24 cellular contexts compared by ENCODE assay signal in the genomic region with DNA sequence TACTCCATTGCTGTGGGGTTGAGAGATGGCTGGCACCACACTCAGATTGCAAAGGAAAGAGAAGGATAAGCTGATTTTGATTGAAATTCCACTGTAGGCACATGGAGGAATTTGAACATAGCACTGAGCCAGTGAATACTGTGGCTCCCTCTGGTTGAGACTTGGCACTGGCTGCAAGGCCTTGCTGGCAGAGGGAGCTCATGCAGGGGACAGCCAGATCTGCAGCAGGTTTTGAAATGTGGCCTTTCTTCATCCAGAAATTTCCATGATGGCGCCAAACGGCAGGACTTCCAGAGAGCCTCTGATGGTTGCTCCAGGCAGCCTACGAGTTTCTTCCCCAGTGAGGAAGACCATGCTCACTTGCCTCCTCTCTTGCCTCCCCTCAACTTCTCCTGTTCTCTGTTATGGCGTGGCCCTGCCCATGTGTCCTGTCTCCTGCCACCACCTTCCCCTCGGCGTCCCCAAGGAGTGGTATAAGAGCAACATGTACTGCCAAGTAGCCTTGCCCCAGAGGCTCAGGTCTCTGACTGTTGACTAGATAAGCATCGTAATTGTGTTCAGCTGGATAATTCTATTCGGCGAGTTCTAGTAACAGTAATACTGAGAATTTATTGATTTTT.
DNase-seq lines count a peak whose midpoint lies in the region; ATAC-seq and TF ChIP-seq lines count a peak whose summit lies in the region.
"Had no signal": no experiment of that assay in that cellular context is flagged by ENCODE, and none has a peak within 500 bp of the region (broad histone marks: within the 10 kb centered on the region; RNA-seq: fewer than 3 reads in every experiment).

No MANE protein-coding gene starts in this region.

- no peaks in the 10 kb centered on the region for H3K36me3 ChIP-seq in psoas muscle (ENCODE audit: insufficient read depth in 1 of 2, low read depth in 1 of 2)

- H3K36me3 Mint-ChIP-seq in activated T-helper 1 cell treated with anti-CD3 and anti-CD28 coated beads, Interleukin-12 subunit alpha, Interleukin-12 subunit beta, Interleukin-2, Interleukin-4 antibody, amounts not matched to agents 30 ng/mL and 10 ng/mL and 1 ng/mL, durations not matched to agents 14 hours and 24 hours and 36 hours (ENCODE audit: low read depth) = no peaks in the 10 kb centered on the region
- H3K36me3 Mint-ChIP-seq: IgD-negative memory B cell had no signal

- H3K4me3 ChIP-seq in coronary artery (no peak overlapping the region), psoas muscle (no peak overlapping the region), foreskin fibroblast (ENCODE audit: low read depth in 1 of 2, low read length in 2 of 2) (no peak overlapping the region)
- H3K4me3 ChIP-seq: BLaER1 had no signal

- ATAC-seq in left cardiac atrium (peak; percentile 19 to 76), psoas muscle (peak in 3 of 4 donors; percentile 61 to 93 (median 89))

- peaks cover 2% of the 10 kb centered on the region for H3K27me3 Mint-ChIP-seq in activated T-helper 1 cell treated with anti-CD3 and anti-CD28 coated beads, Interleukin-12 subunit alpha, Interleukin-12 subunit beta, Interleukin-2, Interleukin-4 antibody, amounts not matched to agents 30 ng/mL and 10 ng/mL and 1 ng/mL, durations not matched to agents 14 hours and 24 hours and 36 hours (ENCODE audit: insufficient read depth)
- H3K27me3 Mint-ChIP-seq: CD4-positive, CD25-positive, alpha-beta regulatory T cell; IgD-negative memory B cell had no signal

- TF ChIP-seq CTCF in coronary artery (IDR thresholded peaks at IDR 0.05) (no peak), psoas muscle (IDR thresholded peaks at IDR 0.05) (no peak), foreskin fibroblast (IDR thresholded peaks at IDR 0.05; ENCODE audit: low read depth, low read length) (no peak)

- no peak overlapping the region for H3K4me3 Mint-ChIP-seq in activated T-helper 1 cell treated with anti-CD3 and anti-CD28 coated beads, Interleukin-12 subunit alpha, Interleukin-12 subunit beta, Interleukin-2, Interleukin-4 antibody, amounts not matched to agents 30 ng/mL and 10 ng/mL and 1 ng/mL, durations not matched to agents 14 hours and 24 hours and 36 hours
- H3K4me3 Mint-ChIP-seq: CD4-positive, CD25-positive, alpha-beta regulatory T cell; IgD-negative memory B cell had no signal

- H3K4me1 Mint-ChIP-seq in activated T-helper 1 cell treated with anti-CD3 and anti-CD28 coated beads, Interleukin-12 subunit alpha, Interleukin-12 subunit beta, Interleukin-2, Interleukin-4 antibody, amounts not matched to agents 30 ng/mL and 10 ng/mL and 1 ng/mL, durations not matched to agents 14 hours and 24 hours and 36 hours (ENCODE audit: low read depth) = no peaks in the 10 kb centered on the region

- no peaks in the 10 kb centered on the region for H3K27me3 ChIP-seq in psoas muscle (ENCODE audit: insufficient read depth in 3 of 3, low read length in 2 of 3)
- H3K27me3 ChIP-seq: BLaER1 had no signal

- H3K4me1 ChIP-seq in psoas muscle = no peaks in the 10 kb centered on the region
- H3K4me1 ChIP-seq: BLaER1 had no signal

- H3K9me3 Mint-ChIP-seq in activated T-helper 1 cell treated with anti-CD3 and anti-CD28 coated beads, Interleukin-12 subunit alpha, Interleukin-12 subunit beta, Interleukin-2, Interleukin-4 antibody, amounts not matched to agents 30 ng/mL and 10 ng/mL and 1 ng/mL, durations not matched to agents 14 hours and 24 hours and 36 hours = no peaks in the 10 kb centered on the region
- H3K9me3 Mint-ChIP-seq: CD4-positive, CD25-positive, alpha-beta regulatory T cell; IgD-negative memory B cell had no signal

- H3K27ac Mint-ChIP-seq in activated T-helper 1 cell treated with anti-CD3 and anti-CD28 coated beads, Interleukin-12 subunit alpha, Interleukin-12 subunit beta, Interleukin-2, Interleukin-4 antibody, amounts not matched to agents 30 ng/mL and 10 ng/mL and 1 ng/mL, durations not matched to agents 14 hours and 24 hours and 36 hours = no peak overlapping the region
- H3K27ac Mint-ChIP-seq: CD4-positive, CD25-positive, alpha-beta regulatory T cell had no signal

- H3K27ac ChIP-seq in coronary artery (peak overlapping the region; percentile 21 to 78), psoas muscle (no peak overlapping the region)
- H3K27ac ChIP-seq: BLaER1, KMS-11 had no signal

- no peak for DNase-seq in left cardiac atrium
- DNase-seq in cardiac septum (ENCODE audit: low spot score) = no peak
- peak; percentile 83 for DNase-seq in coronary artery (ENCODE audit: low spot score)
- DNase-seq in psoas muscle = peak; percentile 43 to 67
- DNase-seq in foreskin fibroblast = no peak
- DNase-seq in NCI-H1694 treated with DMSO at 0.1 percent for 48 hours (lab: John Stamatoyannopoulos, UW) = no peak
- no peak for DNase-seq in activated T-helper 1 cell treated with anti-CD3 and anti-CD28 coated beads, Interleukin-12 subunit alpha, Interleukin-12 subunit beta, Interleukin-2, Interleukin-4 antibody, amounts not matched to agents 30 ng/mL and 10 ng/mL and 1 ng/mL, durations not matched to agents 14 hours and 24 hours and 36 hours (ENCODE audit: low spot score)
- DNase-seq: CD4-positive, CD25-positive, alpha-beta regulatory T cell; DMS153; DND-41; HCEC 1CT; MM.1S; NCI-H1048; NCI-H1417; NCI-H1694; NCI-H2081; NCI-H2171; NCI-H226; NCI-H510A; NCI-H69; RPMI8226 had no signal

- 30 to 52% (median 33%) methylated on average over 9 of the region's 9 CpGs for WGBS in psoas muscle, 3 donors

- intact Hi-C loops in left cardiac atrium (cut with DNase I) (no loop called here), cardiac septum (cut with DNase I) (no loop called here), psoas muscle (cut with DNase I) (no loop called here)
- intact Hi-C loops in activated T-helper 1 cell treated with anti-CD3 and anti-CD28 coated beads, Interleukin-12 subunit alpha, Interleukin-12 subunit beta, Interleukin-2, Interleukin-4 antibody, amounts not matched to agents 30 ng/mL and 10 ng/mL and 1 ng/mL, durations not matched to agents 14 hours and 24 hours and 36 hours (cut with micrococcal nuclease) = no loop called here

- H3K9me3 ChIP-seq in psoas muscle = no peaks in the 10 kb centered on the region

Comparison
In these comparisons a context has a peak if more than half of its experiments do, and no peak if none do; other contexts are left out.
1. DNase-seq: peak in coronary artery (single experiment) and psoas muscle (2 of 2); none in left cardiac atrium (single experiment), cardiac septum (single experiment), foreskin fibroblast (0 of 2), NCI-H1694 treated with DMSO at 0.1 percent for 48 hours (single experiment) and activated T-helper 1 cell treated with anti-CD3 and anti-CD28 coated beads, Interleukin-12 subunit alpha, Interleukin-12 subunit beta, Interleukin-2, Interleukin-4 antibody, amounts not matched to agents 30 ng/mL and 10 ng/mL and 1 ng/mL, durations not matched to agents 14 hours and 24 hours and 36 hours (single experiment).